Comparison of ENCODE assay signal across 1 cellular context in the genomic region with DNA sequence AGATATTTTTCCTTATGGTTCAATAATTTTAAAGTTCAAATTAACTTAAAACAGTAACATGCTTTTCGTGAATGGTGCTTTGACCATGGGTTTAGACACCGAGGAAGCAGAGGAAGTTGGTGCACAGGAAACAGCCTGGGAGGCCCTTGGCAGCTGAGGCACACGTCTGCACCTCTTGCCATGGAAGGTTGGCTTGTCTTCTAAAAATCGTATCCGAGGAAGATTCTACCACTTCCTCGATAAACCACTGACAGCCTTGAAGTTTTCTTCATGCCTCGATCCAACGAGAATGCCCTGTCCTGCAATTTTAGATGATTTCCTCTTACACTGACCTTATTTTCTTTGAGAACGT.
TF ChIP-seq lines count a peak whose summit lies in the region.

No MANE protein-coding gene starts in this region.

TF ChIP-seq in HCT116, 20 proteins besides CTCF, POLR2A, EP300 and RAD21:
- TF ChIP-seq EZH2phosphoT487 (IDR thresholded peaks at IDR 0.05; ENCODE audit: borderline replicate concordance) (no peak), ZFX (IDR thresholded peaks at IDR 0.05) (no peak), SP1 (IDR thresholded peaks at IDR 0.05; ENCODE audit: low read depth) (no peak), CBX3 (IDR thresholded peaks at IDR 0.05; ENCODE audit: low read depth) (no peak)
